In genomic region chr11:117809236-117810055, GRCh38 we compare ENCODE assay signal across 1 cellular context.
TF ChIP-seq lines count a peak whose summit lies in the region.

No MANE protein-coding gene starts in this region.

TF ChIP-seq in K562, 482 proteins besides CTCF, POLR2A, EP300 and RAD21 (continued from another document and continues in another):
- TF ChIP-seq ZBTB40 (IDR thresholded peaks at IDR 0.05) (peak; percentile 56; the same call in 1 of the 2 replicates), ZBTB40 (CRISPR knock-in tag; IDR thresholded peaks at IDR 0.05) (no peak), ELF4 (CRISPR knock-in tag; IDR thresholded peaks at IDR 0.05) (peak; percentile 52; the same call in 1 of the 2 replicates), LARP7 (IDR thresholded peaks at IDR 0.05) (peak; percentile 72; the same call in 1 of the 2 replicates), SRSF9 (IDR thresholded peaks at IDR 0.05; ENCODE audit: borderline replicate concordance, low read depth, low read length) (no peak), ZNF644 (tag; IDR thresholded peaks at IDR 0.05; ENCODE audit: low read depth) (0 out of 2 replicates have a peak, but pooled peaks have one; percentile 39), SMARCA4 (IDR thresholded peaks at IDR 0.05) (peak; percentile 42; the same call in 1 of the 2 replicates), ARHGAP35 (IDR thresholded peaks at IDR 0.05; ENCODE audit: partially characterized antibody) (peak; percentile 84), CBX3 (IDR thresholded peaks at IDR 0.05; ENCODE audit: borderline replicate concordance in 1 of 2, low read length in 2 of 2) (no peak), NRF1 (conservative IDR thresholded peaks at IDR 0.05 in 1 of 2, IDR thresholded peaks at IDR 0.05 in 1 of 2) (peak; percentile 56 to 67), MTA2 (IDR thresholded peaks at IDR 0.05; ENCODE audit: low read depth) (peak; percentile 38; the same call in 1 of the 2 replicates), PHB2 (IDR thresholded peaks at IDR 0.05; ENCODE audit: low read depth) (peak; percentile 78; the same call in 1 of the 2 replicates), TFAP4 (CRISPR knock-in tag; IDR thresholded peaks at IDR 0.05; ENCODE audit: borderline replicate concordance) (peak; percentile 45; the same call in 1 of the 2 replicates), SMARCA5 (IDR thresholded peaks at IDR 0.05) (peak; percentile 89), IRF9 (tag; IDR thresholded peaks at IDR 0.05) (0 out of 2 replicates have a peak, but pooled peaks have one; percentile 47), CBX2 (IDR thresholded peaks at IDR 0.05; ENCODE audit: insufficient read depth, low read length, poor library complexity, severe bottlenecking) (no peak), SIRT6 (IDR thresholded peaks at IDR 0.05; ENCODE audit: low read depth, low read length) (no peak), L3MBTL2 (IDR thresholded peaks at IDR 0.05) (peak; percentile 20; the same call in 1 of the 2 replicates), CBFA2T3 (IDR thresholded peaks at IDR 0.05) (no peak), ASH1L (IDR thresholded peaks at IDR 0.05; ENCODE audit: borderline replicate concordance, low read depth, partially characterized antibody) (peak; percentile 35), ZNF263 (CRISPR knock-in tag; IDR thresholded peaks at IDR 0.05; ENCODE audit: borderline replicate concordance) (peak; percentile 73; the same call in 1 of the 2 replicates), NFE2L1 (tag; IDR thresholded peaks at IDR 0.05; ENCODE audit: borderline replicate concordance, low read depth) (no peak), HDAC1 (IDR thresholded peaks at IDR 0.05) (peak in 1 of 2 experiments; percentile 85; a peak in 2 of 4 replicates), MLLT1 (IDR thresholded peaks at IDR 0.05) (peak; percentile 80 to 82; a peak in 3 of 4 replicates), RCOR1 (IDR thresholded peaks at IDR 0.05; ENCODE audit: borderline replicate concordance in 1 of 2, low read depth in 2 of 2, low read length in 2 of 2) (no peak)
- TF ChIP-seq, protein P1, sequence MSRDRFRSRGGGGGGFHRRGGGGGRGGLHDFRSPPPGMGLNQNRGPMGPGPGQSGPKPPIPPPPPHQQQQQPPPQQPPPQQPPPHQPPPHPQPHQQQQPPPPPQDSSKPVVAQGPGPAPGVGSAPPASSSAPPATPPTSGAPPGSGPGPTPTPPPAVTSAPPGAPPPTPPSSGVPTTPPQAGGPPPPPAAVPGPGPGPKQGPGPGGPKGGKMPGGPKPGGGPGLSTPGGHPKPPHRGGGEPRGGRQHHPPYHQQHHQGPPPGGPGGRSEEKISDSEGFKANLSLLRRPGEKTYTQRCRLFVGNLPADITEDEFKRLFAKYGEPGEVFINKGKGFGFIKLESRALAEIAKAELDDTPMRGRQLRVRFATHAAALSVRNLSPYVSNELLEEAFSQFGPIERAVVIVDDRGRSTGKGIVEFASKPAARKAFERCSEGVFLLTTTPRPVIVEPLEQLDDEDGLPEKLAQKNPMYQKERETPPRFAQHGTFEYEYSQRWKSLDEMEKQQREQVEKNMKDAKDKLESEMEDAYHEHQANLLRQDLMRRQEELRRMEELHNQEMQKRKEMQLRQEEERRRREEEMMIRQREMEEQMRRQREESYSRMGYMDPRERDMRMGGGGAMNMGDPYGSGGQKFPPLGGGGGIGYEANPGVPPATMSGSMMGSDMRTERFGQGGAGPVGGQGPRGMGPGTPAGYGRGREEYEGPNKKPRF (IDR thresholded peaks at IDR 0.05; ENCODE audit: low read depth, low read length): no peak
- TF ChIP-seq, protein P2, sequence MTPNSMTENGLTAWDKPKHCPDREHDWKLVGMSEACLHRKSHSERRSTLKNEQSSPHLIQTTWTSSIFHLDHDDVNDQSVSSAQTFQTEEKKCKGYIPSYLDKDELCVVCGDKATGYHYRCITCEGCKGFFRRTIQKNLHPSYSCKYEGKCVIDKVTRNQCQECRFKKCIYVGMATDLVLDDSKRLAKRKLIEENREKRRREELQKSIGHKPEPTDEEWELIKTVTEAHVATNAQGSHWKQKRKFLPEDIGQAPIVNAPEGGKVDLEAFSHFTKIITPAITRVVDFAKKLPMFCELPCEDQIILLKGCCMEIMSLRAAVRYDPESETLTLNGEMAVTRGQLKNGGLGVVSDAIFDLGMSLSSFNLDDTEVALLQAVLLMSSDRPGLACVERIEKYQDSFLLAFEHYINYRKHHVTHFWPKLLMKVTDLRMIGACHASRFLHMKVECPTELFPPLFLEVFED (CRISPR knock-in tag; conservative IDR thresholded peaks at IDR 0.05): peak; percentile 89
- TF ChIP-seq, protein P3, sequence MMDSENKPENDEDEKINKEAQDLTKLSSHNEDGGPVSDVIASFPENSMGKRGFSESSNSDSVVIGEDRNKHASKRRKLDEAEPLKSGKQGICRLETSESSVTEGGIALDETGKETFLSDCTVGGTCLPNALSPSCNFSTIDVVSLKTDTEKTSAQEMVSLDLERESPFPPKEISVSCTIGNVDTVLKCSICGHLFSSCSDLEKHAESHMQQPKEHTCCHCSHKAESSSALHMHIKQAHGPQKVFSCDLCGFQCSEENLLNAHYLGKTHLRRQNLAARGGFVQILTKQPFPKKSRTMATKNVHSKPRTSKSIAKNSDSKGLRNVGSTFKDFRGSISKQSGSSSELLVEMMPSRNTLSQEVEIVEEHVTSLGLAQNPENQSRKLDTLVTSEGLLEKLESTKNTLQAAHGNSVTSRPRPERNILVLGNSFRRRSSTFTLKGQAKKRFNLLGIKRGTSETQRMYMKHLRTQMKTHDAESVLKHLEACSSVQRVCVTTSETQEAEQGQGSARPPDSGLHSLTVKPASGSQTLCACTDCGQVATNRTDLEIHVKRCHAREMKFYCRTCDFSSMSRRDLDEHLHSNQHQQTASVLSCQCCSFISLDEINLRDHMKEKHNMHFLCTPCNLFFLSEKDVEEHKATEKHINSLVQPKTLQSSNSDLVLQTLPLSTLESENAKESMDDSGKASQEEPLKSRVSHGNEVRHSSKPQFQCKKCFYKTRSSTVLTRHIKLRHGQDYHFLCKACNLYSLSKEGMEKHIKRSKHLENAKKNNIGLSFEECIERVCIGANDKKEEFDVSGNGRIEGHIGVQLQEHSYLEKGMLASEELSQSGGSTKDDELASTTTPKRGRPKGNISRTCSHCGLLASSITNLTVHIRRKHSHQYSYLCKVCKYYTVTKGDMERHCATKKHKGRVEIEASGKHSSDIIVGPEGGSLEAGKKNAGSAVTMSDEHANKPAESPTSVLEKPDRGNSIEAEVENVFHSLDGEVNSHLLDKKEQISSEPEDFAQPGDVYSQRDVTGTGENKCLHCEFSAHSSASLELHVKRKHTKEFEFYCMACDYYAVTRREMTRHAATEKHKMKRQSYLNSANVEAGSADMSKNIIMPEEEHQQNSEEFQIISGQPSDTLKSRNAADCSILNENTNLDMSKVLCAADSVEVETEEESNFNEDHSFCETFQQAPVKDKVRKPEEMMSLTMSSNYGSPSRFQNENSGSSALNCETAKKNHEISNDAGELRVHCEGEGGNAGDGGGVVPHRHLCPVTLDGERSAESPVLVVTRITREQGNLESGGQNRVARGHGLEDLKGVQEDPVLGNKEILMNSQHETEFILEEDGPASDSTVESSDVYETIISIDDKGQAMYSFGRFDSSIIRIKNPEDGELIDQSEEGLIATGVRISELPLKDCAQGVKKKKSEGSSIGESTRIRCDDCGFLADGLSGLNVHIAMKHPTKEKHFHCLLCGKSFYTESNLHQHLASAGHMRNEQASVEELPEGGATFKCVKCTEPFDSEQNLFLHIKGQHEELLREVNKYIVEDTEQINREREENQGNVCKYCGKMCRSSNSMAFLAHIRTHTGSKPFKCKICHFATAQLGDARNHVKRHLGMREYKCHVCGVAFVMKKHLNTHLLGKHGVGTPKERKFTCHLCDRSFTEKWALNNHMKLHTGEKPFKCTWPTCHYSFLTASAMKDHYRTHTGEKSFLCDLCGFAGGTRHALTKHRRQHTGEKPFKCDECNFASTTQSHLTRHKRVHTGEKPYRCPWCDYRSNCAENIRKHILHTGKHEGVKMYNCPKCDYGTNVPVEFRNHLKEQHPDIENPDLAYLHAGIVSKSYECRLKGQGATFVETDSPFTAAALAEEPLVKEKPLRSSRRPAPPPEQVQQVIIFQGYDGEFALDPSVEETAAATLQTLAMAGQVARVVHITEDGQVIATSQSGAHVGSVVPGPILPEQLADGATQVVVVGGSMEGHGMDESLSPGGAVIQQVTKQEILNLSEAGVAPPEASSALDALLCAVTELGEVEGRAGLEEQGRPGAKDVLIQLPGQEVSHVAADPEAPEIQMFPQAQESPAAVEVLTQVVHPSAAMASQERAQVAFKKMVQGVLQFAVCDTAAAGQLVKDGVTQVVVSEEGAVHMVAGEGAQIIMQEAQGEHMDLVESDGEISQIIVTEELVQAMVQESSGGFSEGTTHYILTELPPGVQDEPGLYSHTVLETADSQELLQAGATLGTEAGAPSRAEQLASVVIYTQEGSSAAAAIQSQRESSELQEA (IDR thresholded peaks at IDR 0.05; ENCODE audit: low read depth): peak; percentile 37; the same call in 1 of the 2 replicates
